Comparison of ENCODE assay signal across 1 cellular context in genomic region chr3:50296721-50297383, GRCh38.
TF ChIP-seq lines count a peak whose summit lies in the region.

No MANE protein-coding gene starts in this region.

TF ChIP-seq in HepG2, 621 proteins besides CTCF, POLR2A, EP300 and RAD21:
- TF ChIP-seq RBFOX2 (IDR thresholded peaks at IDR 0.05; ENCODE audit: low read depth, low read length) (0 out of 2 replicates have a peak, but pooled peaks have one; percentile 17), ZNF10 (CRISPR knock-in tag; IDR thresholded peaks at IDR 0.05; ENCODE audit: borderline replicate concordance, low read depth) (no peak), ZNF282 (IDR thresholded peaks at IDR 0.05; ENCODE audit: partially characterized antibody) (no peak)
